In the genomic region with DNA sequence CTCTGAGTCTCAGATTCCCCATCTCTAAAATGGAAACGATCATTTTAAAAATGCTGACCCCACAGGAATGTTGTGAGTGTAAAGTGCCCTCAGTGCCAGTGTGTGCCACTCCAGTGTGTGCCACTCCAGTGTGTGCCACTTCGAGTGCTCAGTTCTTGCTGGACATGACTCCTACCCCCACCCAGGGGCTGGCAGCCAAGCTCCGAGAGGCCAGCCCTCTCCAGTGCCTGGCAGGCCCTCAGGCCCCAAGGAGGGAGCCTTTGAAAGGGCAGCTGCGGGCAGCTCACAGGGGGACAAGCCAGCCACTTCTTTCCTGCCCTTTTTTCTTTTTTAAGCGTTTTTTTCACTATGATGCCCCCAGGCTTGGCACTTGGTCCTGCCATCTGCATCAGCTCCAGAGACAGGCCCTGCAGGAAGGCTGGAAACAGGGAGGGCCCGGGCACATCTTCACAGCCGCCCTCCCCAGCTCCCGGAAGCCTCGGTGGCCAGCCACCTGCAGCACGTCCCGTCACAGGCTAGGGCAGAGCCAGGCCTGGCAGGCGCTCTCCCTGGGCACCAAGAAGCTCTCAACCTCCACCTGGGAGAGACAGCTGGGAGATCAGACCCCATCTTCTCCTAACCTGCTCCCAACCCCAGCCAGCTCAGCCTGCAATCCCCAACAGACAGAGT, we compare ENCODE assay signal across 13 cellular contexts. TPM values are rescaled to one million over a fixed set of nuclear protein-coding genes. Genes with fewer than 3 reads are reported as not detected.
DNase-seq lines count a peak whose midpoint lies in the region; ATAC-seq and TF ChIP-seq lines count a peak whose summit lies in the region.
"Had no signal": no experiment of that assay in that cellular context is flagged by ENCODE, and none has a peak within 500 bp of the region (broad histone marks: within the 10 kb centered on the region; RNA-seq: fewer than 3 reads in every experiment).

No MANE protein-coding gene starts in this region.

- H3K4me1 ChIP-seq in lung (ENCODE audit: control insufficient read depth in 2 of 2, insufficient read depth in 2 of 2, low read length in 2 of 2) (peaks cover 6 to 41% of the 10 kb centered on the region in 2 donors), stomach (peaks cover 43 to 63% (median 51%) of the 10 kb centered on the region in 4 donors)

- DNase-seq in RPMI7951 (ENCODE audit: low read depth) (peak; percentile 58), lung (ENCODE audit: low spot score) (peak; percentile 80), stomach (peak; percentile 50), DMS53 (lab: John Stamatoyannopoulos, UW) (no peak), GM19240 (ENCODE audit: insufficient read length, low spot score) (no peak)
- no peak for DNase-seq in activated CD8-positive, alpha-beta T cell treated with anti-CD3 and anti-CD28 coated beads, Interleukin-2, amount 10 ng/mL, durations not matched to agents 7 days and 5 days
- DNase-seq: activated T-cell treated with anti-CD3 and anti-CD28 coated beads, Interleukin-2, amount 50 U/mL, for 4 hours; colonic mucosa had no signal

- no peaks in the 10 kb centered on the region for H3K9me3 Mint-ChIP-seq in dendritic cell treated with granulocyte-macrophage colony-stimulating factor and Interleukin-4, amounts not matched to agents 40 ng/mL and 50 ng/mL, for 4 days
- H3K9me3 Mint-ChIP-seq in activated CD8-positive, alpha-beta T cell treated with anti-CD3 and anti-CD28 coated beads, Interleukin-2, amount 10 ng/mL, durations not matched to agents 7 days and 5 days (ENCODE audit: insufficient read depth), result no peaks in the 10 kb centered on the region
- H3K9me3 Mint-ChIP-seq: activated T-cell treated with anti-CD3 and anti-CD28 coated beads, Interleukin-2, amount 50 U/mL, for 4 hours; type B pancreatic cell had no signal

- peaks cover 0 to 10% of the 10 kb centered on the region in 2 donors for H3K36me3 ChIP-seq in lung (ENCODE audit: control insufficient read depth in 2 of 2, insufficient read depth in 2 of 2, low read length in 2 of 2)
- peaks cover 0 to 16% (median 13%) of the 10 kb centered on the region in 4 donors for H3K36me3 ChIP-seq in stomach
- H3K36me3 ChIP-seq: colonic mucosa had no signal

- H3K27me3 Mint-ChIP-seq in dendritic cell treated with granulocyte-macrophage colony-stimulating factor and Interleukin-4, amounts not matched to agents 40 ng/mL and 50 ng/mL, for 4 days, result no peaks in the 10 kb centered on the region
- no peaks in the 10 kb centered on the region for H3K27me3 Mint-ChIP-seq in activated CD8-positive, alpha-beta T cell treated with anti-CD3 and anti-CD28 coated beads, Interleukin-2, amount 10 ng/mL, durations not matched to agents 7 days and 5 days (ENCODE audit: low read depth)
- H3K27me3 Mint-ChIP-seq: type B pancreatic cell had no signal

- TF ChIP-seq EP300 in stomach (IDR thresholded peaks at IDR 0.05), result no peak

- H3K4me3 ChIP-seq in lung (no peak overlapping the region), stomach (no peak overlapping the region)
- H3K4me3 ChIP-seq: colonic mucosa, GM12878 had no signal

- TF ChIP-seq POLR2A in stomach (IDR thresholded peaks at IDR 0.05), result no peak

- peaks cover 84% of the 10 kb centered on the region for H3K4me1 Mint-ChIP-seq in dendritic cell treated with granulocyte-macrophage colony-stimulating factor and Interleukin-4, amounts not matched to agents 40 ng/mL and 50 ng/mL, for 4 days (ENCODE audit: low read depth)
- peaks cover 19% of the 10 kb centered on the region for H3K4me1 Mint-ChIP-seq in activated CD8-positive, alpha-beta T cell treated with anti-CD3 and anti-CD28 coated beads, Interleukin-2, amount 10 ng/mL, durations not matched to agents 7 days and 5 days (ENCODE audit: low read depth)

- TF ChIP-seq CTCF in lung (IDR thresholded peaks at IDR 0.05; ENCODE audit: control extremely low read depth, extremely low read depth) (no peak), stomach (IDR thresholded peaks at IDR 0.05) (no peak)

- H3K36me3 Mint-ChIP-seq in dendritic cell treated with granulocyte-macrophage colony-stimulating factor and Interleukin-4, amounts not matched to agents 40 ng/mL and 50 ng/mL, for 4 days (ENCODE audit: low read depth), result peaks cover 76% of the 10 kb centered on the region
- no peaks in the 10 kb centered on the region for H3K36me3 Mint-ChIP-seq in activated CD8-positive, alpha-beta T cell treated with anti-CD3 and anti-CD28 coated beads, Interleukin-2, amount 10 ng/mL, durations not matched to agents 7 days and 5 days (ENCODE audit: low read depth)

- H3K27me3 ChIP-seq in lung (ENCODE audit: control insufficient read depth, insufficient read depth), result no peaks in the 10 kb centered on the region
- H3K27me3 ChIP-seq in stomach, result no peaks in the 10 kb centered on the region
- H3K27me3 ChIP-seq: colonic mucosa had no signal

- peak overlapping the region; percentile 57 for H3K27ac Mint-ChIP-seq in dendritic cell treated with granulocyte-macrophage colony-stimulating factor and Interleukin-4, amounts not matched to agents 40 ng/mL and 50 ng/mL, for 4 days
- H3K27ac Mint-ChIP-seq in activated CD8-positive, alpha-beta T cell treated with anti-CD3 and anti-CD28 coated beads, Interleukin-2, amount 10 ng/mL, durations not matched to agents 7 days and 5 days, result no peak overlapping the region

- H3K9me3 ChIP-seq in lung (ENCODE audit: control insufficient read depth in 2 of 2, insufficient read depth in 1 of 2, low read length in 1 of 2) (peaks cover 0 to 2% of the 10 kb centered on the region in 2 donors), stomach (no peaks in the 10 kb centered on the region)
- H3K9me3 ChIP-seq: colonic mucosa had no signal

- H3K4me3 Mint-ChIP-seq in dendritic cell treated with granulocyte-macrophage colony-stimulating factor and Interleukin-4, amounts not matched to agents 40 ng/mL and 50 ng/mL, for 4 days, result no peak overlapping the region
- H3K4me3 Mint-ChIP-seq in activated CD8-positive, alpha-beta T cell treated with anti-CD3 and anti-CD28 coated beads, Interleukin-2, amount 10 ng/mL, durations not matched to agents 7 days and 5 days, result no peak overlapping the region
- H3K4me3 Mint-ChIP-seq: activated T-cell treated with anti-CD3 and anti-CD28 coated beads, Interleukin-2, amount 50 U/mL, for 4 hours had no signal

- peak; percentile 62 for ATAC-seq in lung (ENCODE audit: insufficient read depth, low FRiP score)
- ATAC-seq in HG02610 (IDR thresholded peaks at IDR 0.05; ENCODE audit: unreplicated experiment), result no peak
- no peak for ATAC-seq in activated CD8-positive, alpha-beta T cell treated with anti-CD3 and anti-CD28 coated beads, Interleukin-2, amount 10 ng/mL, durations not matched to agents 7 days and 5 days
- ATAC-seq: activated T-cell treated with anti-CD3 and anti-CD28 coated beads, Interleukin-2, amount 50 U/mL, for 4 hours had no signal

- peak overlapping the region in 1 of 2 donors; percentile 80 for H3K27ac ChIP-seq in lung (ENCODE audit: low read depth in 1 of 2, low read length in 1 of 2)
- H3K27ac ChIP-seq in stomach, result peak overlapping the region in 3 of 5 donors; percentile 42 to 66 (median 66)
- H3K27ac ChIP-seq: colonic mucosa, KMS-11 had no signal

- CTCF ChIA-PET in activated CD8-positive, alpha-beta T cell treated with anti-CD3 and anti-CD28 coated beads, Interleukin-2, amount 10 ng/mL, durations not matched to agents 7 days and 5 days (lab: Charles Lee), result no interaction called here

- 45 to 47% methylated on average over 12 of the region's 12 CpGs for WGBS in lung, 2 donors
- WGBS in stomach, 5 donors, result 22 to 41% (median 28%) methylated on average over 12 of the region's 12 CpGs

- POLR2A ChIA-PET in activated CD8-positive, alpha-beta T cell treated with anti-CD3 and anti-CD28 coated beads, Interleukin-2, amount 10 ng/mL, durations not matched to agents 7 days and 5 days (lab: Charles Lee), result no interaction called here

- intact Hi-C loops in dendritic cell treated with granulocyte-macrophage colony-stimulating factor and Interleukin-4, amounts not matched to agents 40 ng/mL and 50 ng/mL, for 4 days (cut with micrococcal nuclease), result no loop called here
- intact Hi-C loops in stomach (cut with DNase I; ENCODE audit: low total_unique reads), result no loop called here

RNA-seq across cellular contexts. Expression of a gene that starts 29.8 kb away (rescaled TPM):
- total RNA-seq in RPMI7951 (2014; rRNA removed; shearing (Covaris generic)), result 8.7 and 12.2 TPM in 2 replicates
- total RNA-seq in lung (100 to 1,000 TPM; 166 to 361 TPM), stomach (100 to 1,000 TPM in 4 of 5 donors, 10 to 100 TPM in 1; 61.7 to 292 (median 116) TPM)
- polyA plus RNA-seq in lung (10 to 100 TPM; 81.4 to 98.7 TPM), stomach (10 to 100 TPM; 27.2 to 49.6 (median 37.7) TPM)
- 10 to 100 TPM; 92.9 to 99.9 TPM for total RNA-seq in activated CD8-positive, alpha-beta T cell treated with anti-CD3 and anti-CD28 coated beads, Interleukin-2, amount 10 ng/mL, durations not matched to agents 7 days and 5 days

Comparison
In these comparisons a context has a peak if more than half of its experiments do, and no peak if none do; other contexts are left out.
1. DNase-seq: peak in RPMI7951 (single experiment), lung (single experiment) and stomach (single experiment); none in DMS53 (single experiment), activated CD8-positive, alpha-beta T cell treated with anti-CD3 and anti-CD28 coated beads, Interleukin-2, amount 10 ng/mL, durations not matched to agents 7 days and 5 days (single experiment) and GM19240 (single experiment).